1 cellular context compared by ENCODE assay signal in genomic region chr17:58383892-58384462, GRCh38.
TF ChIP-seq lines count a peak whose summit lies in the region.

No MANE protein-coding gene starts in this region.

TF ChIP-seq in HepG2, 621 proteins besides CTCF, POLR2A, EP300 and RAD21 (continued from another document):
- TF ChIP-seq ZNF691 (CRISPR knock-in tag; IDR thresholded peaks at IDR 0.05; ENCODE audit: borderline replicate concordance, low read depth) = no peak
- peak; percentile 66 for TF ChIP-seq ASH2L (IDR thresholded peaks at IDR 0.05; ENCODE audit: insufficient read length, low read depth, low read length)
- TF ChIP-seq GATA4 (IDR thresholded peaks at IDR 0.05; ENCODE audit: borderline replicate concordance, low read depth) = 0 out of 2 replicates have a peak, but pooled peaks have one; percentile 29
- 0 out of 2 replicates have a peak, but pooled peaks have one; percentile 15 for TF ChIP-seq ZNF547 (CRISPR knock-in tag; IDR thresholded peaks at IDR 0.05)
- TF ChIP-seq DNMT1 (CRISPR knock-in tag; IDR thresholded peaks at IDR 0.05) = no peak
- peak in 1 of 2 experiments; percentile 66; a peak in 1 of 4 replicates for TF ChIP-seq NR2F1 (CRISPR knock-in tag; IDR thresholded peaks at IDR 0.05)
- TF ChIP-seq ETV6 (CRISPR knock-in tag; conservative IDR thresholded peaks at IDR 0.05) = no peak
- no peak for TF ChIP-seq HOXD1 (CRISPR knock-in tag; IDR thresholded peaks at IDR 0.05)
- no peak for TF ChIP-seq NFE2 (CRISPR knock-in tag; IDR thresholded peaks at IDR 0.05)
- 0 out of 2 replicates have a peak, but pooled peaks have one; percentile 31 for TF ChIP-seq ZMYM4 (CRISPR knock-in tag; IDR thresholded peaks at IDR 0.05)
- peak; percentile 80 for TF ChIP-seq ZGPAT (CRISPR knock-in tag; IDR thresholded peaks at IDR 0.05)
- peak; percentile 64; the same call in 1 of the 2 replicates for TF ChIP-seq ZBTB26 (CRISPR knock-in tag; IDR thresholded peaks at IDR 0.05; ENCODE audit: borderline replicate concordance)
- TF ChIP-seq CREM (IDR thresholded peaks at IDR 0.05) = peak; percentile 85
- TF ChIP-seq CREM (CRISPR knock-in tag; IDR thresholded peaks at IDR 0.05) = no peak
- no peak for TF ChIP-seq MYPOP (CRISPR knock-in tag; IDR thresholded peaks at IDR 0.05)
- TF ChIP-seq RCOR2 (CRISPR knock-in tag; IDR thresholded peaks at IDR 0.05) = 0 out of 2 replicates have a peak, but pooled peaks have one; percentile 20
- peak; percentile 70; the same call in 1 of the 2 replicates for TF ChIP-seq NR2F6 (IDR thresholded peaks at IDR 0.05)
- no peak for TF ChIP-seq NR2F6 (CRISPR knock-in tag; IDR thresholded peaks at IDR 0.05)
- no peak for TF ChIP-seq PHF20 (CRISPR knock-in tag; IDR thresholded peaks at IDR 0.05)
- no peak for TF ChIP-seq CBX5 (CRISPR knock-in tag; IDR thresholded peaks at IDR 0.05; ENCODE audit: borderline replicate concordance)
- TF ChIP-seq ZNF556 (CRISPR knock-in tag; IDR thresholded peaks at IDR 0.05; ENCODE audit: borderline replicate concordance) = no peak
- peak; percentile 80 for TF ChIP-seq RARA (CRISPR knock-in tag; IDR thresholded peaks at IDR 0.05)
- no peak for TF ChIP-seq ZNF564 (CRISPR knock-in tag; IDR thresholded peaks at IDR 0.05)
- TF ChIP-seq ISL2 (CRISPR knock-in tag; IDR thresholded peaks at IDR 0.05) = peak; percentile 85; the same call in 1 of the 2 replicates
- TF ChIP-seq PTBP1 (IDR thresholded peaks at IDR 0.05; ENCODE audit: low read depth, low read length, poor library complexity, severe bottlenecking) = no peak
- TF ChIP-seq ZNF367 (CRISPR knock-in tag; IDR thresholded peaks at IDR 0.05; ENCODE audit: borderline replicate concordance) = no peak
- no peak for TF ChIP-seq RFX3 (CRISPR knock-in tag; IDR thresholded peaks at IDR 0.05)
- no peak for TF ChIP-seq CERS6 (CRISPR knock-in tag; IDR thresholded peaks at IDR 0.05)
- TF ChIP-seq ELF1 (CRISPR knock-in tag; IDR thresholded peaks at IDR 0.05) = peak; percentile 28; the same call in 1 of the 2 replicates
- TF ChIP-seq HNF4A (CRISPR knock-in tag; IDR thresholded peaks at IDR 0.05) = peak; percentile 81
- TF ChIP-seq SP2 (CRISPR knock-in tag; IDR thresholded peaks at IDR 0.05) = no peak
- TF ChIP-seq IRF9 (CRISPR knock-in tag; IDR thresholded peaks at IDR 0.05; ENCODE audit: borderline replicate concordance) = no peak
- no peak for TF ChIP-seq PCBP2 (optimal IDR thresholded peaks at IDR 0.05; ENCODE audit: low read depth, low read length, poor library complexity, severe bottlenecking)
- TF ChIP-seq PAXIP1 (CRISPR knock-in tag; conservative IDR thresholded peaks at IDR 0.05) = peak; percentile 80
- no peak for TF ChIP-seq GTF3A (CRISPR knock-in tag; conservative IDR thresholded peaks at IDR 0.05)
- TF ChIP-seq ZNF382 (CRISPR knock-in tag; IDR thresholded peaks at IDR 0.05; ENCODE audit: borderline replicate concordance) = no peak
- TF ChIP-seq MTA3 (CRISPR knock-in tag; IDR thresholded peaks at IDR 0.05) = no peak
- TF ChIP-seq HOXA3 (CRISPR knock-in tag; IDR thresholded peaks at IDR 0.05) = peak; percentile 14; the same call in 1 of the 2 replicates
- TF ChIP-seq IKZF4 (CRISPR knock-in tag; IDR thresholded peaks at IDR 0.05; ENCODE audit: borderline replicate concordance, low read depth, not compliant biosample characterization) = no peak
- peak; percentile 24; the same call in 1 of the 2 replicates for TF ChIP-seq POGZ (CRISPR knock-in tag; IDR thresholded peaks at IDR 0.05)
- no peak for TF ChIP-seq ZNF3 (CRISPR knock-in tag; IDR thresholded peaks at IDR 0.05)
- peak; percentile 89 for TF ChIP-seq ARID3A (IDR thresholded peaks at IDR 0.05; ENCODE audit: low read depth, low read length)
- no peak for TF ChIP-seq ZNF207 (IDR thresholded peaks at IDR 0.05; ENCODE audit: borderline replicate concordance)
- 0 out of 2 replicates have a peak, but pooled peaks have one; percentile 23 for TF ChIP-seq PRDM15 (CRISPR knock-in tag; IDR thresholded peaks at IDR 0.05)
